Comparison of ENCODE assay signal across 9 cellular contexts in genomic region chr17:82231312-82231561, GRCh38. TPM values are rescaled to one million over a fixed set of nuclear protein-coding genes. Genes with fewer than 3 reads are reported as not detected.
DNase-seq lines count a peak whose midpoint lies in the region; ATAC-seq and TF ChIP-seq lines count a peak whose summit lies in the region.
"Had no signal": no experiment of that assay in that cellular context is flagged by ENCODE, and none has a peak within 500 bp of the region (broad histone marks: within the 10 kb centered on the region; RNA-seq: fewer than 3 reads in every experiment).

No MANE protein-coding gene starts in this region.

- intact Hi-C loops in activated CD4-positive, alpha-beta T cell treated with anti-CD3 and anti-CD28 coated beads for 36 hours (cut with DNase I, micrococcal nuclease) = loop anchor here (1.0 to 10.0 kb wide), 2 partner anchors 42 to 184 kb away; partner anchors contain the start of genes CSNK1D (in 1 of the 2), HEXD (in 1 of the 2) and OGFOD3 (in 1 of the 2)
- intact Hi-C loops in mammary epithelial cell (cut with micrococcal nuclease) = loop anchor here (1.0 kb wide), 1 partner anchor 26 kb away; no protein-coding TSS in a partner anchor
- intact Hi-C loops in lower leg skin (cut with DNase I; ENCODE audit: low total_unique reads) = loop anchor here (10.0 kb wide), 1 partner anchor 84 kb away; the partner anchor contains the start of gene CD7
- intact Hi-C loops in upper lobe of right lung (cut with DNase I) = no loop called here

- peak overlapping the region; percentile 36 for H3K9ac ChIP-seq in mammary epithelial cell (ENCODE audit: insufficient read depth, low read length)

- H3K27me3 ChIP-seq in mammary epithelial cell (ENCODE audit: insufficient read depth, low read length) = no peaks in the 10 kb centered on the region
- H3K27me3 ChIP-seq in upper lobe of right lung = no peaks in the 10 kb centered on the region

- in situ Hi-C loops in mammary epithelial cell (cut with MboI; ENCODE audit: low sequenced_read_pairs in 2 of 2) = no loop called here

- H3K4me3 ChIP-seq in mammary epithelial cell (replicated peaks in 1 of 3; ENCODE audit: insufficient read depth in 1 of 3, low read depth in 2 of 3, low read length in 3 of 3) (peak overlapping the region; percentile 47 to 76 (median 75)), lower leg skin (ENCODE audit: low read depth, poor library complexity, severe bottlenecking) (peak overlapping the region; percentile 33), upper lobe of right lung (peak overlapping the region; percentile 73)

- CTCF ChIA-PET in activated CD4-positive, alpha-beta T cell treated with anti-CD3 and anti-CD28 coated beads for 36 hours (lab: Charles Lee) = interaction anchor here (0.5 to 1.0 kb wide), 3 partner anchors 10 to 245 kb away, joined by 3 to 4 read pairs (median 3); no protein-coding TSS in a partner anchor
- CTCF ChIA-PET in mammary epithelial cell (lab: Charles Lee; ENCODE audit: low non-redundant PET) = no interaction called here

- dilution Hi-C loops in mammary epithelial cell (cut with HindIII; ENCODE audit: low sequenced_read_pairs) = no loop called here

- H3K4me3 Mint-ChIP-seq in activated CD4-positive, alpha-beta T cell treated with anti-CD3 and anti-CD28 coated beads for 36 hours = peak overlapping the region; percentile 23

- no peaks in the 10 kb centered on the region for H3K27me3 Mint-ChIP-seq in activated CD4-positive, alpha-beta T cell treated with anti-CD3 and anti-CD28 coated beads for 36 hours

- peak; percentile 14 for ATAC-seq in activated CD4-positive, alpha-beta T cell treated with anti-CD3 and anti-CD28 coated beads for 36 hours
- peak; percentile 34 for ATAC-seq in upper lobe of right lung
- ATAC-seq in HG03196 (IDR thresholded peaks at IDR 0.05; ENCODE audit: unreplicated experiment) = no peak

- peaks cover 71% of the 10 kb centered on the region for H3K79me2 ChIP-seq in mammary epithelial cell (ENCODE audit: insufficient read depth, low read length)

- no peaks in the 10 kb centered on the region for H3K9me3 Mint-ChIP-seq in activated CD4-positive, alpha-beta T cell treated with anti-CD3 and anti-CD28 coated beads for 36 hours (ENCODE audit: low read depth)
- H3K9me3 Mint-ChIP-seq: brain had no signal

- no peaks in the 10 kb centered on the region for H3K9me3 ChIP-seq in mammary epithelial cell (replicated peaks; ENCODE audit: insufficient read depth, low read length)
- H3K9me3 ChIP-seq in upper lobe of right lung = no peaks in the 10 kb centered on the region

- H3K27ac ChIP-seq in mammary epithelial cell (ENCODE audit: insufficient read depth, low read depth, low read length) = peak overlapping the region; percentile 30
- H3K27ac ChIP-seq in upper lobe of right lung = peak overlapping the region; percentile 91

- POLR2A ChIA-PET in activated CD4-positive, alpha-beta T cell treated with anti-CD3 and anti-CD28 coated beads for 36 hours (lab: Charles Lee) = no interaction called here

- peak overlapping the region; percentile 54 for H2AFZ ChIP-seq in mammary epithelial cell (ENCODE audit: low read depth, low read length)

- no peak for TF ChIP-seq POLR2A in lower leg skin (IDR thresholded peaks at IDR 0.05)

- peaks cover 12% of the 10 kb centered on the region for H3K4me1 Mint-ChIP-seq in activated CD4-positive, alpha-beta T cell treated with anti-CD3 and anti-CD28 coated beads for 36 hours

- no peak for DNase-seq in activated CD4-positive, alpha-beta T cell treated with anti-CD3 and anti-CD28 coated beads for 36 hours
- no peak for DNase-seq in activated CD4-positive, alpha-beta T cell treated with anti-CD3 and anti-CD28 coated beads, Interleukin-2, amount 50 U/mL, for 48 hours
- no peak for DNase-seq in mammary epithelial cell
- no peak for DNase-seq in lower leg skin (ENCODE audit: low spot score in 2 of 2)
- no peak for DNase-seq in upper lobe of right lung
- no peak for DNase-seq in GM03348 (ENCODE audit: low spot score)
- no peak for DNase-seq in activated T-cell treated with anti-CD3 and anti-CD28 coated beads, Interleukin-2, amount 50 U/mL, for 1 hour

- H3K36me3 Mint-ChIP-seq in activated CD4-positive, alpha-beta T cell treated with anti-CD3 and anti-CD28 coated beads for 36 hours (ENCODE audit: low read depth) = peaks cover 6% of the 10 kb centered on the region
- H3K36me3 Mint-ChIP-seq: brain had no signal

- H3K27ac Mint-ChIP-seq in activated CD4-positive, alpha-beta T cell treated with anti-CD3 and anti-CD28 coated beads for 36 hours = no peak overlapping the region
- H3K27ac Mint-ChIP-seq: brain had no signal

- H3K4me1 ChIP-seq in mammary epithelial cell (ENCODE audit: insufficient read depth, low read length) = peaks cover 59% of the 10 kb centered on the region
- peaks cover 42% of the 10 kb centered on the region for H3K4me1 ChIP-seq in upper lobe of right lung

- H3K4me2 ChIP-seq in mammary epithelial cell (ENCODE audit: insufficient read depth, low read depth, low read length) = peak overlapping the region; percentile 97

- H3K36me3 ChIP-seq in mammary epithelial cell (ENCODE audit: insufficient read depth, low read length) = peaks cover 2% of the 10 kb centered on the region
- H3K36me3 ChIP-seq in upper lobe of right lung = no peaks in the 10 kb centered on the region

- 4% methylated on average over 7 of the region's 18 CpGs for WGBS in mammary epithelial cell (ENCODE audit: low coverage, missing lambda C conversion rate)
- 0 to 1% methylated on average over 1 to 18 of the region's 18 CpGs for WGBS in lower leg skin, 2 donors

- H4K20me1 ChIP-seq in mammary epithelial cell (ENCODE audit: insufficient read depth, low read length) = peaks cover 4% of the 10 kb centered on the region

- no TSS peak for BruUV-seq in mammary epithelial cell (replicated peaks; lab: Mats Ljungman, UMichigan)

- TF ChIP-seq CTCF in mammary epithelial cell (conservative IDR thresholded peaks at IDR 0.05 in 1 of 2, IDR thresholded peaks at IDR 0.05 in 1 of 2; ENCODE audit: extremely low read depth in 1 of 2, insufficient read depth in 1 of 2, low read depth in 1 of 2, low read length in 2 of 2) (no peak), lower leg skin (IDR thresholded peaks at IDR 0.05) (no peak), upper lobe of right lung (IDR thresholded peaks at IDR 0.05) (no peak)

RNA-seq across cellular contexts. Expression of gene SLC16A3, which starts 2.4 kb away (rescaled TPM):
- 100 to 1,000 TPM in 1 of 2 experiments, 10 to 100 TPM in 1; 93.2 to 157 TPM for total RNA-seq in activated CD4-positive, alpha-beta T cell treated with anti-CD3 and anti-CD28 coated beads for 36 hours
- total RNA-seq in mammary epithelial cell (100 to 1,000 TPM; 180 to 212 TPM), lower leg skin (10 to 100 TPM; 10.0 to 18.5 (median 15.2) TPM), upper lobe of right lung (77.5 TPM)
- polyA plus RNA-seq in mammary epithelial cell = 118 TPM
- 42.3 TPM for polyA minus RNA-seq in mammary epithelial cell

RNA-seq across cellular contexts. Expression of gene CCDC57, which starts 18.6 kb away (rescaled TPM):
- total RNA-seq in activated CD4-positive, alpha-beta T cell treated with anti-CD3 and anti-CD28 coated beads for 36 hours = 10 to 100 TPM; 41.6 to 43.8 TPM
- 10 to 100 TPM; 24.8 to 52.0 TPM for total RNA-seq in mammary epithelial cell
- 14.1 TPM for polyA plus RNA-seq in mammary epithelial cell
- 7.5 TPM for polyA minus RNA-seq in mammary epithelial cell
- 10 to 100 TPM; 16.0 to 33.5 (median 31.5) TPM for total RNA-seq in lower leg skin
- 50.5 TPM for total RNA-seq in upper lobe of right lung

RNA-seq across cellular contexts. Expression of gene CSNK1D, which starts 42.3 kb away (rescaled TPM):
- 100 to 1,000 TPM; 118 to 182 TPM for total RNA-seq in activated CD4-positive, alpha-beta T cell treated with anti-CD3 and anti-CD28 coated beads for 36 hours
- total RNA-seq in mammary epithelial cell (100 to 1,000 TPM in 1 of 2 donors, 10 to 100 TPM in 1; 68.7 to 163 TPM), lower leg skin (10 to 100 TPM; 46.0 to 88.4 (median 56.4) TPM), upper lobe of right lung (150 TPM)
- 146 TPM for polyA plus RNA-seq in mammary epithelial cell
- polyA minus RNA-seq in mammary epithelial cell = 216 TPM
